ENCODE assay signal across 9 cellular contexts in the genomic region with DNA sequence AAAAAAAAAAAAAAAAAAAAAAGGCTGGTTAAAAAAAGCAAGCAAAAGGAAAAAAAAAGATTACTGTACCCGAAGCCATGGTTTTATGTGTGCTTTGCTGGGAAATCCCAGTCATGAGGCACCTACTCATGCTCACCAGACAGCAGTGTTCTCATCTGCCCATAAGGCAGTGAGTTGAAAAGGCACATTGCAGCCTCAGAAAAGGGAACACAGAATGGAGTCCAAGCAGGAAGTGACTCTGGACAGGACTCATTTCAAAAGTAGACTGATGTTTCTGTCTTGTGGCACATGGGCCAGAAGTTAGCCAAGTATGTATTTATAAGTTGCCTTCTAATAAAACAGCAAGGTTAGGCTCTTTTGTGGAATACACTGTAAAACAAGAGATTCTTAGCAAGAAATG. TPM values are rescaled to one million over a fixed set of nuclear protein-coding genes. Genes with fewer than 3 reads are reported as not detected.
A peak's percentile ranks its signal among the peaks of the same experiment; 100 is the strongest.
DNase-seq lines count a peak whose midpoint lies in the region; ATAC-seq and TF ChIP-seq lines count a peak whose summit lies in the region.
"Had no signal": no experiment of that assay in that cellular context is flagged by ENCODE, and none has a peak within 500 bp of the region (broad histone marks: within the 10 kb centered on the region; RNA-seq: fewer than 3 reads in every experiment).

No MANE protein-coding gene starts in this region.

- H3K9me3 Mint-ChIP-seq in nephron progenitor cell: no peaks in the 10 kb centered on the region
- H3K9me3 Mint-ChIP-seq: neural crest cell had no signal

- intact Hi-C loops in left cardiac atrium (cut with DNase I) (no loop called here), Right ventricle myocardium inferior (cut with DNase I) (no loop called here), left ventricle myocardium superior (cut with micrococcal nuclease) (no loop called here)

- no peak overlapping the region for H3K4me3 Mint-ChIP-seq in nephron progenitor cell
- H3K4me3 Mint-ChIP-seq: neural crest cell had no signal

- H3K27me3 Mint-ChIP-seq in nephron progenitor cell (ENCODE audit: low read depth, poor library complexity): no peaks in the 10 kb centered on the region

- H3K27ac Mint-ChIP-seq in nephron progenitor cell: no peak overlapping the region

- TF ChIP-seq CTCF in nephron progenitor cell (IDR thresholded peaks at IDR 0.05): no peak

- ATAC-seq in left cardiac atrium (peak; percentile 41 to 73), Right ventricle myocardium inferior (no peak), HG02870 (IDR thresholded peaks at IDR 0.05; ENCODE audit: unreplicated experiment) (peak; percentile 84), left ventricle myocardium superior (peak; percentile 57)

- DNase-seq in left cardiac atrium (no peak), Right ventricle myocardium inferior (ENCODE audit: missing footprints) (no peak), left ventricle myocardium superior (no peak), kidney glomerular epithelial cell (lab: John Stamatoyannopoulos, UW) (no peak), nephron progenitor cell (no peak), NCI-H1417 (lab: John Stamatoyannopoulos, UW) (no peak)

- H3K36me3 Mint-ChIP-seq in nephron progenitor cell (ENCODE audit: low read depth): peaks cover 57% of the 10 kb centered on the region

- TF ChIP-seq POLR2A in Raji (IDR thresholded peaks at IDR 0.05; ENCODE audit: insufficient read depth, low read depth, low read length): 0 out of 2 replicates have a peak, but pooled peaks have one; percentile 26

- H3K4me1 Mint-ChIP-seq in nephron progenitor cell: peaks cover 19% of the 10 kb centered on the region

RNA-seq across cellular contexts. Expression of a gene that starts 40.2 kb away (rescaled TPM):
- total RNA-seq in left cardiac atrium (1 to 10 TPM; 4.7 to 6.2 TPM), Right ventricle myocardium inferior (6.3 TPM), left ventricle myocardium superior (5.8 TPM)
